ENCODE assay signal across 8 cellular contexts in genomic region chr18:36688020-36688965, GRCh38.
DNase-seq lines count a peak whose midpoint lies in the region; ATAC-seq and TF ChIP-seq lines count a peak whose summit lies in the region.

No MANE protein-coding gene starts in this region.

- DNase-seq in GM03348 (ENCODE audit: low spot score): peak; percentile 77
- peak; percentile 0 for DNase-seq in NCI-H446 treated with DMSO at 0.1 percent for 48 hours (lab: John Stamatoyannopoulos, UW)
- DNase-seq in activated T-cell treated with anti-CD3 and anti-CD28 coated beads for 48 hours (ENCODE audit: low read depth): peak; percentile 35
- DNase-seq in fibroblast of pulmonary artery (ENCODE audit: low read depth): peak; percentile 80
- DNase-seq in occipital lobe (lab: John Stamatoyannopoulos, UW): peak; percentile 43

- no peak overlapping the region for H3K27ac ChIP-seq in 22Rv1

- no peak overlapping the region for H3K4me3 ChIP-seq in fibroblast of pulmonary artery (replicated peaks; ENCODE audit: low read depth, low read length)

- peak; percentile 70 for ATAC-seq in HG03039 (IDR thresholded peaks at IDR 0.05; ENCODE audit: unreplicated experiment)
- no peak for ATAC-seq in HG03571 (IDR thresholded peaks at IDR 0.05; ENCODE audit: unreplicated experiment)

- TF ChIP-seq CTCF in 22Rv1 (IDR thresholded peaks at IDR 0.05) (peak; percentile 92), fibroblast of pulmonary artery (IDR thresholded peaks at IDR 0.05; ENCODE audit: low read length, missing control alignments) (peak; percentile 99)

Comparison
In these comparisons a context has a peak if more than half of its experiments do, and no peak if none do; other contexts are left out.
1. DNase-seq: peak in every context shown above with its lines; median percentile 80 in fibroblast of pulmonary artery; 77 in GM03348; 43 in occipital lobe; 35 in activated T-cell treated with anti-CD3 and anti-CD28 coated beads for 48 hours; 0 in NCI-H446 treated with DMSO at 0.1 percent for 48 hours.